Comparison of ENCODE assay signal across 31 cellular contexts in genomic region chr7:71026680-71027079, GRCh38.
"Had no signal": no experiment of that assay in that cellular context is flagged by ENCODE, and none has a peak within 500 bp of the region (broad histone marks: within the 10 kb centered on the region; RNA-seq: fewer than 3 reads in every experiment).

No MANE protein-coding gene starts in this region.

- H3K27me3 Mint-ChIP-seq: progenitor cell of endocrine pancreas; stimulated activated memory B cell treated with anti-CD40 and anti-IgM and Interleukin-4, amounts not matched to agents 10 μg/mL and 1 μg/mL and 100 μg/mL, for 72 hours; stimulated activated naive CD8-positive, alpha-beta T cell treated with anti-CD3 and anti-CD28 coated beads, Interleukin-15, amount 100 ng/mL, for 72 hours had no signal

- DNase-seq: natural killer cell; occipital lobe; ovary; posterior cingulate gyrus; psoas muscle; right cardiac atrium; spleen; stimulated activated CD4-positive, alpha-beta T cell treated with anti-CD3 and anti-CD28 coated beads, Interleukin-12 subunit alpha, Interleukin-12 subunit beta, amount 100 ng/mL, for 4 hours; stimulated activated CD4-positive, alpha-beta T cell treated with anti-CD3 and anti-CD28 coated beads, Interleukin-1b, Interleukin-23, amount 100 ng/mL, for 48 hours; stimulated activated CD4-positive, alpha-beta T cell treated with anti-CD3 and anti-CD28 coated beads, Interleukin-4, amount 100 ng/mL, for 1 hour; stimulated activated CD4-positive, alpha-beta T cell treated with anti-CD3 and anti-CD28 coated beads, Interleukin-4, amount 100 ng/mL, for 4 hours; stimulated activated CD8-positive, alpha-beta memory T cell treated with anti-CD3 and anti-CD28 coated beads, Interleukin-4, amount 100 ng/mL, for 48 hours; stimulated activated naive CD4-positive, alpha-beta T cell; stimulated activated naive CD8-positive, alpha-beta T cell treated with anti-CD3 and anti-CD28 coated beads, Interleukin-15, amount 100 ng/mL, for 72 hours; stimulated activated naive CD8-positive, alpha-beta T cell treated with anti-CD3 and anti-CD28 coated beads, Interleukin-15, Interleukin-2, amounts not matched to agents 100 U/mL and 50 U/mL, for 24 hours; substantia nigra; testis; tibial artery; transverse colon; upper lobe of right lung; uterus had no signal

- H3K9me3 Mint-ChIP-seq: nephron; neural progenitor cell; stimulated activated memory B cell treated with anti-CD40 and anti-IgM and Interleukin-4, amounts not matched to agents 10 μg/mL and 1 μg/mL and 100 μg/mL, for 72 hours; type B pancreatic cell had no signal

- H3K36me3 Mint-ChIP-seq: natural killer cell; neural progenitor cell; stimulated activated memory B cell treated with anti-CD40 and anti-IgM and Interleukin-4, amounts not matched to agents 10 μg/mL and 1 μg/mL and 100 μg/mL, for 72 hours; type B pancreatic cell had no signal

- H3K4me3 ChIP-seq: neural progenitor cell, ovary, psoas muscle, skin epidermis, smooth muscle cell, spleen, suprapubic skin, testis, tibial artery, transverse colon, upper lobe of right lung, uterus had no signal

- H3K9me3 ChIP-seq: ovary, psoas muscle, suprapubic skin, testis, tibial artery, transverse colon, upper lobe of right lung, uterus had no signal

- H3K4me3 Mint-ChIP-seq: natural killer cell; nephron; neural progenitor cell; stimulated activated memory B cell treated with anti-CD40 and anti-IgM and Interleukin-4, amounts not matched to agents 10 μg/mL and 1 μg/mL and 100 μg/mL, for 72 hours; stimulated activated naive CD8-positive, alpha-beta T cell treated with anti-CD3 and anti-CD28 coated beads, Interleukin-15, amount 100 ng/mL, for 72 hours; type B pancreatic cell had no signal

- H2AFZ ChIP-seq: neural progenitor cell, parathyroid adenoma had no signal

- H3K27ac ChIP-seq: neural progenitor cell, ovary, parathyroid adenoma, psoas muscle, skin epidermis, spleen, suprapubic skin, testis, tibial artery, transverse colon, upper lobe of right lung, uterus had no signal

- H3K27ac Mint-ChIP-seq: natural killer cell; nephron; neural progenitor cell; progenitor cell of endocrine pancreas; stimulated activated memory B cell treated with anti-CD40 and anti-IgM and Interleukin-4, amounts not matched to agents 10 μg/mL and 1 μg/mL and 100 μg/mL, for 72 hours; stimulated activated naive CD8-positive, alpha-beta T cell treated with anti-CD3 and anti-CD28 coated beads, Interleukin-15, amount 100 ng/mL, for 72 hours; type B pancreatic cell had no signal

- H3K9ac ChIP-seq: neural progenitor cell, parathyroid adenoma had no signal

- H3K4me2 ChIP-seq: neural progenitor cell, smooth muscle cell had no signal

- H3K27me3 ChIP-seq: neural progenitor cell, ovary, spleen, suprapubic skin, testis, tibial artery, transverse colon, upper lobe of right lung, uterus had no signal

- H3K36me3 ChIP-seq: neural progenitor cell, ovary, spleen, suprapubic skin, tibial artery, transverse colon, upper lobe of right lung, uterus had no signal

- ATAC-seq: natural killer cell; psoas muscle; right cardiac atrium; sciatic nerve; stimulated activated memory B cell treated with anti-CD40 and anti-IgM and Interleukin-4, amounts not matched to agents 10 μg/mL and 1 μg/mL and 100 μg/mL, for 72 hours; stimulated activated naive CD8-positive, alpha-beta T cell treated with anti-CD3 and anti-CD28 coated beads, Interleukin-15, amount 100 ng/mL, for 72 hours; stimulated activated naive CD8-positive, alpha-beta T cell treated with anti-CD3 and anti-CD28 coated beads, Interleukin-15, Interleukin-2, amounts not matched to agents 100 U/mL and 50 U/mL, for 24 hours; upper lobe of right lung had no signal

- H3K4me1 Mint-ChIP-seq: natural killer cell; nephron; neural progenitor cell; stimulated activated memory B cell treated with anti-CD40 and anti-IgM and Interleukin-4, amounts not matched to agents 10 μg/mL and 1 μg/mL and 100 μg/mL, for 72 hours; stimulated activated naive CD8-positive, alpha-beta T cell treated with anti-CD3 and anti-CD28 coated beads, Interleukin-15, amount 100 ng/mL, for 72 hours had no signal

- H3K79me2 ChIP-seq: parathyroid adenoma had no signal

- H3K4me1 ChIP-seq: neural progenitor cell, parathyroid adenoma, psoas muscle, spleen, suprapubic skin, testis, tibial artery, transverse colon, upper lobe of right lung, uterus had no signal
